22 cellular contexts compared by ENCODE assay signal in genomic region chr13:36675213-36675536, GRCh38. TPM values are rescaled to one million over a fixed set of nuclear protein-coding genes. Genes with fewer than 3 reads are reported as not detected.
A peak's percentile ranks its signal among the peaks of the same experiment; 100 is the strongest.
DNase-seq lines count a peak whose midpoint lies in the region; ATAC-seq, FAIRE-seq and TF ChIP-seq lines count a peak whose summit lies in the region.
"Had no signal": no experiment of that assay in that cellular context is flagged by ENCODE, and none has a peak within 500 bp of the region (broad histone marks: within the 10 kb centered on the region; RNA-seq: fewer than 3 reads in every experiment).

No MANE protein-coding gene starts in this region.

- H3K27ac Mint-ChIP-seq in nephron progenitor cell = no peak overlapping the region
- H3K27ac Mint-ChIP-seq: CD8-positive, alpha-beta T cell had no signal

- no peak overlapping the region for H3K4me3 ChIP-seq in H7 (ENCODE audit: insufficient read depth, low read depth, low read length)
- H3K4me3 ChIP-seq in H1 (ENCODE audit: extremely low read depth in 1 of 4, insufficient read depth in 2 of 4, low read depth in 3 of 4, low read length in 4 of 4) = peak overlapping the region in 2 of 4 experiments; percentile 41 to 65; a peak in 3 of 8 replicates
- peak overlapping the region; percentile 31 for H3K4me3 ChIP-seq in upper lobe of right lung
- H3K4me3 ChIP-seq in breast epithelium = peak overlapping the region in 1 of 3 donors; percentile 49

- H3K9me3 ChIP-seq in H1 (ENCODE audit: insufficient read depth in 2 of 2, low read depth in 1 of 2, low read length in 1 of 2) = no peaks in the 10 kb centered on the region
- H3K9me3 ChIP-seq in upper lobe of right lung = no peaks in the 10 kb centered on the region
- no peaks in the 10 kb centered on the region for H3K9me3 ChIP-seq in breast epithelium
- H3K9me3 ChIP-seq: BE2C, HAP-1 had no signal

- no peak for TF ChIP-seq EP300 in H1 (IDR thresholded peaks at IDR 0.05; ENCODE audit: borderline replicate concordance in 1 of 2, low read depth in 2 of 2, low read length in 2 of 2)

- no peak overlapping the region for H3K4ac ChIP-seq in H1 (replicated peaks; ENCODE audit: insufficient read length, low read depth, low read length)

- no peak overlapping the region for H3K56ac ChIP-seq in H1 (replicated peaks; ENCODE audit: insufficient read length, low read depth, low read length)

- H2BK15ac ChIP-seq in H1 (ENCODE audit: low read length) = no peak overlapping the region

- DNase-seq in H7 (peak; percentile 11), H1 (ENCODE audit: low read depth in 1 of 2, low spot score in 2 of 2) (peak in 1 of 2 experiments; percentile 48), nephron progenitor cell (no peak), upper lobe of right lung (no peak), breast epithelium (ENCODE audit: low spot score in 2 of 2) (no peak)
- DNase-seq in stimulated activated CD4-positive, alpha-beta T cell treated with anti-CD3 and anti-CD28 coated beads, Interleukin-1b, Interleukin-23, amount 100 ng/mL, for 48 hours = no peak
- DNase-seq: BE2C; CD8-positive, alpha-beta T cell; IMR-90; Kasumi-1; NCI-H1105 treated with DMSO at 0.1 percent for 48 hours; NCI-H1930; NCI-H524 treated with DMSO at 0.1 percent for 48 hours; NK-92 treated with Interleukin-12 subunit alpha and Interleukin-12 subunit beta, amount 100 ng/mL, for 24 hours; OCI-M1 had no signal

- H2AK5ac ChIP-seq in H1 (ENCODE audit: low read depth, low read length) = no peak overlapping the region

- TF ChIP-seq POLR2A in H1 (IDR thresholded peaks at IDR 0.05; ENCODE audit: control extremely low read depth in 1 of 2, low read depth in 2 of 2, low read length in 2 of 2) = no peak
- no peak for TF ChIP-seq POLR2A in breast epithelium (IDR thresholded peaks at IDR 0.05)

- no peak overlapping the region for H3K18ac ChIP-seq in H1 (ENCODE audit: extremely low read depth, low read length)

- no peak for TF ChIP-seq CTCF in H1 (IDR thresholded peaks at IDR 0.05; ENCODE audit: control extremely low read depth in 1 of 3, insufficient read depth in 1 of 3, low read depth in 1 of 3, low read length in 3 of 3)
- TF ChIP-seq CTCF in nephron progenitor cell (IDR thresholded peaks at IDR 0.05) = no peak
- TF ChIP-seq CTCF in upper lobe of right lung (IDR thresholded peaks at IDR 0.05) = no peak
- TF ChIP-seq CTCF in breast epithelium (IDR thresholded peaks at IDR 0.05) = no peak

- no peak overlapping the region for H4K8ac ChIP-seq in H1 (ENCODE audit: extremely low read depth, insufficient read depth, low read length)

- no peaks in the 10 kb centered on the region for H3K9me3 Mint-ChIP-seq in nephron progenitor cell
- H3K9me3 Mint-ChIP-seq: CD8-positive, alpha-beta T cell had no signal

- no peak overlapping the region for H2BK20ac ChIP-seq in H1 (ENCODE audit: low read length)

- intact Hi-C loops in upper lobe of right lung (cut with DNase I) = no loop called here
- intact Hi-C loops in breast epithelium (cut with DNase I; ENCODE audit: low total_unique reads) = no loop called here

- H3K4me2 ChIP-seq in H1 (ENCODE audit: insufficient read depth in 1 of 2, low read depth in 2 of 2, low read length in 2 of 2) = peak overlapping the region; percentile 97 to 98; a peak in 3 of 4 replicates

- H2BK120ac ChIP-seq in H1 (replicated peaks; ENCODE audit: low read depth, low read length) = no peak overlapping the region

- H3K79me2 ChIP-seq in H1 (ENCODE audit: control insufficient read depth in 1 of 2, insufficient read depth in 2 of 2, low read length in 2 of 2) = no peaks in the 10 kb centered on the region

- H3K27me3 ChIP-seq in H7 (ENCODE audit: control insufficient read depth, insufficient read depth, low read length) = peaks cover 36% of the 10 kb centered on the region
- H3K27me3 ChIP-seq in H1 (replicated peaks in 1 of 4; ENCODE audit: control insufficient read depth in 3 of 4, extremely low read depth in 1 of 4, insufficient read depth in 3 of 4, low read length in 3 of 4) = peaks cover 13 to 37% (median 30%) of the 10 kb centered on the region in 4 experiments
- H3K27me3 ChIP-seq in upper lobe of right lung = peaks cover 41% of the 10 kb centered on the region
- H3K27me3 ChIP-seq in breast epithelium = peaks cover 0 to 33% of the 10 kb centered on the region in 2 donors

- ATAC-seq in upper lobe of right lung (no peak), GM18868 (IDR thresholded peaks at IDR 0.05; ENCODE audit: unreplicated experiment) (no peak)
- ATAC-seq: CD8-positive, alpha-beta T cell had no signal

- 52% methylated on average over 11 of the region's 11 CpGs; no CpG with 5 or more reads in 1 of the 2 experiments for WGBS in H1 (ENCODE audit: extremely low coverage in 1 of 2, insufficient coverage in 1 of 2, insufficient read length in 1 of 2, insufficient replicate concordance in 2 of 2, low coverage in 1 of 2, low lambda C conversion rate in 2 of 2, missing lambda C conversion rate in 1 of 2), 2 experiments

- no peak overlapping the region for H3K9ac ChIP-seq in H1 (replicated peaks in 1 of 4; ENCODE audit: extremely low read depth in 1 of 4, low read depth in 3 of 4, low read length in 3 of 4)

- no peak overlapping the region for H3K23ac ChIP-seq in H1 (ENCODE audit: insufficient read length)

- H3K14ac ChIP-seq in H1 (ENCODE audit: insufficient read length) = no peak overlapping the region

- no peak for TF ChIP-seq RAD21 in H1 (IDR thresholded peaks at IDR 0.05 in 1 of 2, conservative IDR thresholded peaks at IDR 0.05 in 1 of 2; ENCODE audit: low read depth in 2 of 2, low read length in 2 of 2)

- no peaks in the 10 kb centered on the region for H3K36me3 Mint-ChIP-seq in nephron progenitor cell (ENCODE audit: low read depth)
- H3K36me3 Mint-ChIP-seq: CD8-positive, alpha-beta T cell had no signal

- H3K27ac ChIP-seq in H1 (ENCODE audit: low read depth, low read length) (no peak overlapping the region), upper lobe of right lung (no peak overlapping the region), breast epithelium (no peak overlapping the region)
- H3K27ac ChIP-seq: RWPE1 had no signal

- peak overlapping the region; percentile 71 for H3K4me3 Mint-ChIP-seq in nephron progenitor cell
- H3K4me3 Mint-ChIP-seq: CD8-positive, alpha-beta T cell had no signal

- POLR2A ChIA-PET in H1 (lab: Charles Lee; ENCODE audit: partially characterized antibody) = no interaction called here

- H4K91ac ChIP-seq in H1 (replicated peaks; ENCODE audit: insufficient read length, low read length) = no peak overlapping the region

- H3K4me1 ChIP-seq in H1 (replicated peaks in 1 of 4; ENCODE audit: control insufficient read depth in 3 of 4, insufficient read depth in 4 of 4, low read length in 3 of 4) (peaks cover 3 to 7% (median 4%) of the 10 kb centered on the region in 4 experiments; a peak in 5 of 7 replicates), upper lobe of right lung (no peaks in the 10 kb centered on the region), breast epithelium (no peaks in the 10 kb centered on the region)
- H3K4me1 ChIP-seq: BE2C, HAP-1 had no signal

- H3K79me1 ChIP-seq in H1 (ENCODE audit: low read depth, low read length) = peaks cover 2% of the 10 kb centered on the region; the same call in 1 of the 2 replicates

- CTCF ChIA-PET in H1 (lab: Charles Lee; ENCODE audit: partially characterized antibody) = interaction anchor here (1.6 kb wide), 1 partner anchor 61 kb away, joined by 3 read pairs; no protein-coding TSS in a partner anchor

- H3K27me3 Mint-ChIP-seq in nephron progenitor cell (ENCODE audit: low read depth, poor library complexity) = peaks cover 93% of the 10 kb centered on the region

- H2BK5ac ChIP-seq in H1 (ENCODE audit: low read depth, low read length) = no peak overlapping the region

- H3K23me2 ChIP-seq in H1 (ENCODE audit: low read depth, low read length) = peaks cover 9% of the 10 kb centered on the region

- no peak overlapping the region for H4K5ac ChIP-seq in H1 (ENCODE audit: insufficient read length, low read depth, low read length)

- no peak overlapping the region for H2BK12ac ChIP-seq in H1 (ENCODE audit: low read depth, low read length)

- peaks cover 18% of the 10 kb centered on the region for H3K4me1 Mint-ChIP-seq in nephron progenitor cell

- no peak overlapping the region for H2AFZ ChIP-seq in H1 (ENCODE audit: low read length)

- H3K36me3 ChIP-seq in H7 (replicated peaks; ENCODE audit: control insufficient read depth, insufficient read depth, low read length) = no peaks in the 10 kb centered on the region
- H3K36me3 ChIP-seq in H1 (ENCODE audit: control insufficient read depth in 2 of 4, insufficient read depth in 4 of 4, low read length in 3 of 4) = no peaks in the 10 kb centered on the region
- no peaks in the 10 kb centered on the region for H3K36me3 ChIP-seq in upper lobe of right lung
- H3K36me3 ChIP-seq in breast epithelium = no peaks in the 10 kb centered on the region
- H3K36me3 ChIP-seq: BE2C, HAP-1 had no signal

- peaks cover 2 to 4% of the 10 kb centered on the region in 2 experiments for H4K20me1 ChIP-seq in H1 (replicated peaks in 1 of 2; ENCODE audit: control insufficient read depth in 1 of 2, insufficient read depth in 2 of 2, low read length in 2 of 2)

- no peak for FAIRE-seq in H1 (lab: Jason Lieb, UNC)
- FAIRE-seq: D721Med had no signal

TF ChIP-seq in H1, 55 proteins besides CTCF, POLR2A, EP300 and RAD21 (continues in another document):
- TF ChIP-seq SP4 (IDR thresholded peaks at IDR 0.05; ENCODE audit: low read length) (no peak), RBBP5 (IDR thresholded peaks at IDR 0.05; ENCODE audit: borderline replicate concordance, low read depth, low read length) (no peak), JUN (IDR thresholded peaks at IDR 0.05; ENCODE audit: low read depth, low read length) (no peak), RNF2 (IDR thresholded peaks at IDR 0.05; ENCODE audit: borderline replicate concordance, low read depth, low read length, missing control alignments, poor library complexity, severe bottlenecking) (no peak), SIRT6 (IDR thresholded peaks at IDR 0.05; ENCODE audit: low read length) (no peak), NANOG (IDR thresholded peaks at IDR 0.05; ENCODE audit: insufficient read depth, low read depth, low read length, poor library complexity, severe bottlenecking) (no peak), POU5F1 (IDR thresholded peaks at IDR 0.05; ENCODE audit: low read depth, low read length) (no peak), POLR2AphosphoS5 (IDR thresholded peaks at IDR 0.05; ENCODE audit: low read depth, low read length) (no peak)

RNA-seq across cellular contexts. Expression of gene SERTM1, which starts 1.4 kb away (rescaled TPM):
- total RNA-seq in H7 (2014; rRNA removed; shearing (Covaris generic)) = 0.45 and 0.55 TPM in 2 replicates
- 1.4 and 1.6 TPM in 2 replicates for total RNA-seq in H1 (2021; fragmentation: NEBNext Ultra II Directional; extraction: Animal tissue kit (Norgen Biotek cat#: 25700))
- polyA plus RNA-seq in H1 (2011; rRNA removed) = 0.48 and 0.49 TPM in 2 replicates
- polyA plus RNA-seq in H1 (2011; cell fraction: cytosol; rRNA removed) = 0.56 TPM
- 0.23 TPM for polyA plus RNA-seq in H1 (2011; cell fraction: nucleus; rRNA removed)
- polyA plus RNA-seq in H1 (2012, experiment 1 of 2) = 0.50 to 0.74 TPM (median 0.56 TPM) in 4 replicates
- polyA plus RNA-seq in H1 (2012, experiment 2 of 2) = 0.24 TPM
- polyA plus RNA-seq in H1 (2013, experiment 1 of 2) = 1.8 TPM
- polyA plus RNA-seq in H1 (2013, experiment 2 of 2) = 1.7 TPM
- polyA minus RNA-seq in H1 (2011; rRNA and poly(A)+ RNA removed) = 0.41 and 1.0 TPM in 2 replicates
- 0.44 TPM for polyA minus RNA-seq in H1 (2011; cell fraction: cytosol; rRNA and poly(A)+ RNA removed)
- 0.50 TPM for polyA minus RNA-seq in H1 (2011; cell fraction: nucleus; rRNA and poly(A)+ RNA removed)
- total RNA-seq in upper lobe of right lung (5.9 TPM), breast epithelium (1 to 10 TPM in 1 of 3 donors, under 1 TPM in 1, not detected in 1; 0.16 to 7.6 TPM)
- total RNA-seq: CD8-positive, alpha-beta T cell; Daoy; IMR-90; SK-MEL-5 had no signal
- polyA plus RNA-seq: AG04450, IMR-90 had no signal
